Comparison of ENCODE assay signal across 8 cellular contexts in the genomic region with DNA sequence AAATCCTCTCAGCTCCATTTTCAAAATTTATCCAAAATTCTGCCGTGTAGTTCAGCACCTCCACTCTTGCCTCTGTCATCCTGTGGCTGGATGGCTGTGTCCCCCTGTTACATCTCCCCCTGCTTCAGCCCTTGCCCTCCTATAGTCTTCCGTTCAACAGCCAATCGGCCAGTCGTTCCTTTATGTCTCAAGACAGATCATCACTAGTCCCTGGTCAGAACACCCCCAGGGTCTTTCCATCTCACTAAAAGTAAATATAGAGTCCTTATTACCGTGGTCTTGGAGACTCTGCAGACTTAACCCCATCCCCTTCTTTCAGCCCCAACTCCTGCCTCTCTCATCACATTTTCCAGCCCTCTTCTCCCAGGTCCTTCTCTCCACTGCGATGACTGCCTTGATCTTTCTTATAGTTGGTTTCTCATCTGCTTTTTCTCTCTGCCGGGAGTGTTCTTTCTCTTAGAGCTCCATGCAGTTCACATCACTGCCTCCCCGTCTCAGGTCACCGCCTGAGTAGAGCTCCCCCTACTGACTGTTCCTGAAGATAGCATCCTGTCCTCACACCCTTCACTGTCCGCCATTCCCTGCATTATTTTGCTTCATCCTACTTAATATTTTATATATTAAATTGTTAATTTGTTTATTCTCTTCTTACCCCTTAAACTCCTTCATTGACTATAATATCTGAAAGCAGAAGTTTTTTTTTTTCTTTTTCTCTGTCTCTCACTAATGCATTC.
DNase-seq lines count a peak whose midpoint lies in the region; ATAC-seq and TF ChIP-seq lines count a peak whose summit lies in the region.

No MANE protein-coding gene starts in this region.

- peak; percentile 85 for ATAC-seq in WTC11

- H3K23ac ChIP-seq in H9 (ENCODE audit: insufficient read length, low read depth, low read length) = no peak overlapping the region

- H4K8ac ChIP-seq in H9 (replicated peaks; ENCODE audit: insufficient read length, low read depth, low read length) = no peak overlapping the region

- H2AFZ ChIP-seq in H9 (ENCODE audit: low read length) (no peak overlapping the region), Karpas-422 (ENCODE audit: low read length) (no peak overlapping the region)

- no peak overlapping the region for H2BK12ac ChIP-seq in H9 (ENCODE audit: insufficient read length, low read depth, low read length)

- H2BK120ac ChIP-seq in H9 (ENCODE audit: low read depth, low read length, poor library complexity, severe bottlenecking) = no peak overlapping the region

- H3K9me3 Mint-ChIP-seq in H9 (peaks cover 5 to 35% of the 10 kb centered on the region in 2 experiments; a peak in 4 of 5 replicates), WTC11 (no peaks in the 10 kb centered on the region)

- CTCF ChIA-PET in WTC11 (lab: Charles Lee) = interaction anchor here (0.5 to 1.6 kb wide), 17 partner anchors 9 to 1243 kb away, joined by 3 to 6 read pairs (median 3); no protein-coding TSS in a partner anchor

- TF ChIP-seq EP300 in ovary (IDR thresholded peaks at IDR 0.05) = no peak

- H2BK5ac ChIP-seq in H9 (ENCODE audit: insufficient read length, low read length) = no peak overlapping the region

- no peak overlapping the region for H4K91ac ChIP-seq in H9 (ENCODE audit: insufficient read length, low read depth, low read length)

- H3K4me3 Mint-ChIP-seq in H9 = no peak overlapping the region; a peak in 1 of 5 replicates
- H3K4me3 Mint-ChIP-seq in WTC11 = no peak overlapping the region

- no peak overlapping the region for H2BK15ac ChIP-seq in H9 (ENCODE audit: low read depth, low read length)

- WGBS in H9 (ENCODE audit: extremely low coverage, insufficient read length, low lambda C conversion rate) = no CpG with 5 or more reads among the region's 10 CpGs
- 48 to 53% (median 48%) methylated on average over 10 of the region's 10 CpGs for WGBS in ovary, 3 donors

- no peaks in the 10 kb centered on the region for H3K9me3 ChIP-seq in H9 (ENCODE audit: control insufficient read depth, low read depth, low read length)
- peaks cover 12% of the 10 kb centered on the region for H3K9me3 ChIP-seq in Karpas-422 (ENCODE audit: low read length)
- no peaks in the 10 kb centered on the region for H3K9me3 ChIP-seq in ovary

- H3K36me3 ChIP-seq in Karpas-422 (ENCODE audit: insufficient read depth, low read length) (no peaks in the 10 kb centered on the region), ovary (no peaks in the 10 kb centered on the region)

- H3T11ph ChIP-seq in H9 (ENCODE audit: low read length) = no peak overlapping the region

- intact Hi-C loops in ovary (cut with DNase I) = no loop called here

- DNase-seq in 8988T (peak; percentile 23), H9 (peak; percentile 46), Karpas-422 (peak; percentile 68), WTC11 (ENCODE audit: low spot score) (peak; percentile 15), left kidney (ENCODE audit: low read depth, low spot score) (peak; percentile 24), ovary (no peak)
- DNase-seq in activated naive CD4-positive, alpha-beta T cell treated with Interleukin-2 at 50 U/mL for 16 hours = no peak

- H2BK20ac ChIP-seq in H9 (ENCODE audit: low read depth, low read length, poor library complexity, severe bottlenecking) = no peak overlapping the region

- peaks cover 11% of the 10 kb centered on the region for H3K27me3 Mint-ChIP-seq in H9 (ENCODE audit: low read depth)
- H3K27me3 Mint-ChIP-seq in WTC11 (ENCODE audit: low read depth) = peaks cover 11% of the 10 kb centered on the region

- POLR2A ChIA-PET in WTC11 (lab: Charles Lee) = no interaction called here

- no peak overlapping the region for H3K56ac ChIP-seq in H9 (ENCODE audit: insufficient read length, low read depth, low read length)

- no peak overlapping the region for H3K27ac ChIP-seq in H9 (ENCODE audit: insufficient read length, low read depth, low read length)
- H3K27ac ChIP-seq in Karpas-422 (ENCODE audit: low read length) = no peak overlapping the region
- no peak overlapping the region for H3K27ac ChIP-seq in ovary

- H3K4me3 ChIP-seq in Karpas-422 (ENCODE audit: low read length) = no peak overlapping the region
- H3K4me3 ChIP-seq in ovary = no peak overlapping the region

- H3K18ac ChIP-seq in H9 (ENCODE audit: insufficient read length, low read depth, low read length) = no peak overlapping the region

- TF ChIP-seq CTCF in GM12874 (IDR thresholded peaks at IDR 0.05; ENCODE audit: insufficient read depth, low read depth, low read length) (peak; percentile 65), H9 (conservative IDR thresholded peaks at IDR 0.05) (peak; percentile 90), WTC11 (IDR thresholded peaks at IDR 0.05) (peak; percentile 43), ovary (IDR thresholded peaks at IDR 0.05) (no peak)

- H3K9ac ChIP-seq in H9 (ENCODE audit: extremely low read depth, insufficient read length, low read length) (no peak overlapping the region), Karpas-422 (ENCODE audit: low read length) (no peak overlapping the region)

- H3K4me1 ChIP-seq in H9 (ENCODE audit: insufficient read depth, low read length) (no peaks in the 10 kb centered on the region), Karpas-422 (ENCODE audit: low read length) (no peaks in the 10 kb centered on the region), ovary (ENCODE audit: insufficient read depth) (no peaks in the 10 kb centered on the region)

- H4K20me1 ChIP-seq in H9 (ENCODE audit: control insufficient read depth, insufficient read depth, insufficient read length) (no peaks in the 10 kb centered on the region), Karpas-422 (ENCODE audit: insufficient read depth, low read depth, low read length) (no peaks in the 10 kb centered on the region)

- H3K36me3 Mint-ChIP-seq in H9 (ENCODE audit: insufficient read depth in 1 of 3, low read depth in 3 of 3) (no peaks in the 10 kb centered on the region), WTC11 (no peaks in the 10 kb centered on the region)

- H3K4me2 ChIP-seq in H9 (ENCODE audit: insufficient read depth, insufficient read length, low read length) (no peak overlapping the region), Karpas-422 (ENCODE audit: low read depth, low read length, poor library complexity, severe bottlenecking) (no peak overlapping the region)

- H3K14ac ChIP-seq in H9 (ENCODE audit: insufficient read depth, low read length) = no peak overlapping the region

- H3K23me2 ChIP-seq in H9 (ENCODE audit: insufficient read length, low read depth, low read length, poor library complexity, severe bottlenecking) = no peaks in the 10 kb centered on the region

- H3K4me1 Mint-ChIP-seq in H9 = peaks cover 6 to 8% of the 10 kb centered on the region in 2 experiments
- peaks cover 6% of the 10 kb centered on the region for H3K4me1 Mint-ChIP-seq in WTC11

- H3K27ac Mint-ChIP-seq in H9 (no peak overlapping the region), WTC11 (no peak overlapping the region)

- H3K9me2 ChIP-seq in Karpas-422 (replicated peaks; ENCODE audit: insufficient read depth, low read length) = no peaks in the 10 kb centered on the region

- H3K79me2 ChIP-seq in H9 (ENCODE audit: insufficient read depth, low read length) = no peaks in the 10 kb centered on the region
- H3K79me2 ChIP-seq in Karpas-422 (ENCODE audit: low read length) = no peaks in the 10 kb centered on the region

- H4K5ac ChIP-seq in H9 (ENCODE audit: insufficient read length, low read depth, low read length) = no peak overlapping the region

- H2AK5ac ChIP-seq in H9 (ENCODE audit: insufficient read length, low read length) = no peak overlapping the region

- no peak for TF ChIP-seq POLR2A in ovary (IDR thresholded peaks at IDR 0.05)

- no peaks in the 10 kb centered on the region for H3K27me3 ChIP-seq in H9 (ENCODE audit: insufficient read depth, low read length)
- H3K27me3 ChIP-seq in Karpas-422 (ENCODE audit: low read length) = no peaks in the 10 kb centered on the region
- H3K27me3 ChIP-seq in ovary = no peaks in the 10 kb centered on the region

- no peak overlapping the region for H3K4ac ChIP-seq in H9 (ENCODE audit: low read depth, low read length)

- H3K79me1 ChIP-seq in H9 (ENCODE audit: insufficient read depth, low read depth, low read length, poor library complexity, severe bottlenecking) = no peaks in the 10 kb centered on the region

TF ChIP-seq in WTC11, 78 proteins besides CTCF, POLR2A, EP300 and RAD21 (continues in another document):
- TF ChIP-seq ZNF423 (CRISPR knock-in tag; IDR thresholded peaks at IDR 0.05) (no peak), CREM (CRISPR knock-in tag; IDR thresholded peaks at IDR 0.05) (no peak), TEAD4 (CRISPR knock-in tag; IDR thresholded peaks at IDR 0.05) (no peak), CREB1 (CRISPR knock-in tag; IDR thresholded peaks at IDR 0.05) (no peak), ZBTB21 (CRISPR knock-in tag; IDR thresholded peaks at IDR 0.05; ENCODE audit: borderline replicate concordance) (no peak), ZNF396 (CRISPR knock-in tag; IDR thresholded peaks at IDR 0.05; ENCODE audit: borderline replicate concordance) (no peak), NR3C1 (CRISPR knock-in tag; conservative IDR thresholded peaks at IDR 0.05; ENCODE audit: low read depth) (no peak), ZNF219 (CRISPR knock-in tag; IDR thresholded peaks at IDR 0.05; ENCODE audit: borderline replicate concordance) (no peak), NR1H2 (CRISPR knock-in tag; IDR thresholded peaks at IDR 0.05) (no peak), MYBL2 (CRISPR knock-in tag; IDR thresholded peaks at IDR 0.05) (no peak)
- TF ChIP-seq, protein P1, sequence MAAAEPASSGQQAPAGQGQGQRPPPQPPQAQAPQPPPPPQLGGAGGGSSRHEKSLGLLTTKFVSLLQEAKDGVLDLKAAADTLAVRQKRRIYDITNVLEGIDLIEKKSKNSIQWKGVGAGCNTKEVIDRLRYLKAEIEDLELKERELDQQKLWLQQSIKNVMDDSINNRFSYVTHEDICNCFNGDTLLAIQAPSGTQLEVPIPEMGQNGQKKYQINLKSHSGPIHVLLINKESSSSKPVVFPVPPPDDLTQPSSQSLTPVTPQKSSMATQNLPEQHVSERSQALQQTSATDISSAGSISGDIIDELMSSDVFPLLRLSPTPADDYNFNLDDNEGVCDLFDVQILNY (CRISPR knock-in tag; IDR thresholded peaks at IDR 0.05) = no peak
- TF ChIP-seq, protein P2, sequence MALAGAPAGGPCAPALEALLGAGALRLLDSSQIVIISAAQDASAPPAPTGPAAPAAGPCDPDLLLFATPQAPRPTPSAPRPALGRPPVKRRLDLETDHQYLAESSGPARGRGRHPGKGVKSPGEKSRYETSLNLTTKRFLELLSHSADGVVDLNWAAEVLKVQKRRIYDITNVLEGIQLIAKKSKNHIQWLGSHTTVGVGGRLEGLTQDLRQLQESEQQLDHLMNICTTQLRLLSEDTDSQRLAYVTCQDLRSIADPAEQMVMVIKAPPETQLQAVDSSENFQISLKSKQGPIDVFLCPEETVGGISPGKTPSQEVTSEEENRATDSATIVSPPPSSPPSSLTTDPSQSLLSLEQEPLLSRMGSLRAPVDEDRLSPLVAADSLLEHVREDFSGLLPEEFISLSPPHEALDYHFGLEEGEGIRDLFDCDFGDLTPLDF (CRISPR knock-in tag; IDR thresholded peaks at IDR 0.05) = no peak

Comparison
In these comparisons a context has a peak if more than half of its experiments do, and no peak if none do; other contexts are left out.
1. DNase-seq: peak in 8988T (single experiment), H9 (single experiment), Karpas-422 (single experiment), WTC11 (single experiment) and left kidney (single experiment); none in ovary (0 of 5) and activated naive CD4-positive, alpha-beta T cell treated with Interleukin-2 at 50 U/mL for 16 hours (single experiment).
2. CTCF ChIP-seq: peak in GM12874 (single experiment), H9 (single experiment) and WTC11 (single experiment); none in ovary (0 of 3).